7 cellular contexts compared by ENCODE assay signal in genomic region chr1:44476891-44477290, GRCh38.
"Had no signal": no experiment of that assay in that cellular context is flagged by ENCODE, and none has a peak within 500 bp of the region (broad histone marks: within the 10 kb centered on the region; RNA-seq: fewer than 3 reads in every experiment).

No MANE protein-coding gene starts in this region.

- DNase-seq: GM23248, H7, HCEC 1CT, IMR-90, KG1 had no signal

- ATAC-seq: K562 had no signal

- H2AFZ ChIP-seq: GM23248 had no signal

- H3K9ac ChIP-seq: GM23248 had no signal

- H3K4me3 ChIP-seq: GM23248, K562 had no signal

- H3K27ac ChIP-seq: GM23248, HL-60 had no signal
